Comparison of ENCODE assay signal across 23 cellular contexts in genomic region chr3:71080517-71081083, GRCh38.
DNase-seq lines count a peak whose midpoint lies in the region; ATAC-seq and TF ChIP-seq lines count a peak whose summit lies in the region.
"Had no signal": no experiment of that assay in that cellular context is flagged by ENCODE, and none has a peak within 500 bp of the region (broad histone marks: within the 10 kb centered on the region; RNA-seq: fewer than 3 reads in every experiment).

No MANE protein-coding gene starts in this region.

- H3K36me3 Mint-ChIP-seq in T-helper 2 cell treated with Interferon-gamma antibody and Interleukin-4, amounts not matched to agents 5 μg/mL and 100 μg/mL, for 36 hours (ENCODE audit: low read depth) = peaks cover 39% of the 10 kb centered on the region
- H3K36me3 Mint-ChIP-seq in activated naive CD8-positive, alpha-beta T cell = peaks cover 18% of the 10 kb centered on the region
- H3K36me3 Mint-ChIP-seq in natural killer cell = no peaks in the 10 kb centered on the region

- DNase-seq in T-helper 2 cell treated with Interferon-gamma antibody and Interleukin-4, amounts not matched to agents 5 μg/mL and 100 μg/mL, for 36 hours (ENCODE audit: low spot score) = no peak
- DNase-seq in T-helper 2 cell = no peak
- DNase-seq in Caki2 (ENCODE audit: low read depth) = peak; percentile 49
- DNase-seq in natural killer cell = no peak
- DNase-seq in NCI-H1436 treated with DMSO at 0.1 percent for 48 hours (lab: John Stamatoyannopoulos, UW) = no peak
- DNase-seq in OCI-M2 (lab: John Stamatoyannopoulos, UW; ENCODE audit: unreplicated experiment) = no peak
- DNase-seq: activated CD4-positive, alpha-beta T cell treated with anti-CD3 and anti-CD28 coated beads for 48 hours; C1 segment of cervical spinal cord; colonic mucosa; hippocampal formation; KG1; midbrain; NCI-H1092; NCI-H2081 treated with DMSO at 0.1 percent for 48 hours; NCI-H524 treated with DMSO at 0.1 percent for 48 hours; PC-9; SJCRH30; stomach; T1000; upper lobe of left lung had no signal

- H3K9me3 Mint-ChIP-seq in T-helper 2 cell treated with Interferon-gamma antibody and Interleukin-4, amounts not matched to agents 5 μg/mL and 100 μg/mL, for 36 hours = peaks cover 6% of the 10 kb centered on the region
- H3K9me3 Mint-ChIP-seq in activated naive CD8-positive, alpha-beta T cell (ENCODE audit: low read depth) = no peaks in the 10 kb centered on the region
- no peaks in the 10 kb centered on the region for H3K9me3 Mint-ChIP-seq in natural killer cell

- in situ Hi-C loops in Caki2 (cut with HindIII; ENCODE audit: low pct_unique_long_range_greater_than_20kb, low sequenced_read_pairs) = no loop called here

- peaks cover 66% of the 10 kb centered on the region for H3K4me1 Mint-ChIP-seq in T-helper 2 cell treated with Interferon-gamma antibody and Interleukin-4, amounts not matched to agents 5 μg/mL and 100 μg/mL, for 36 hours (ENCODE audit: low read depth)
- H3K4me1 Mint-ChIP-seq in activated naive CD8-positive, alpha-beta T cell (ENCODE audit: low read depth) = peaks cover 94% of the 10 kb centered on the region
- peaks cover 75 to 81% of the 10 kb centered on the region in 2 donors for H3K4me1 Mint-ChIP-seq in natural killer cell

- peak overlapping the region; percentile 8 for H3K27ac Mint-ChIP-seq in T-helper 2 cell treated with Interferon-gamma antibody and Interleukin-4, amounts not matched to agents 5 μg/mL and 100 μg/mL, for 36 hours
- peak overlapping the region; percentile 90 for H3K27ac Mint-ChIP-seq in activated naive CD8-positive, alpha-beta T cell
- peak overlapping the region; percentile 2 to 65 for H3K27ac Mint-ChIP-seq in natural killer cell

- intact Hi-C loops in natural killer cell (cut with micrococcal nuclease) = no loop called here

- H3K27me3 Mint-ChIP-seq in T-helper 2 cell treated with Interferon-gamma antibody and Interleukin-4, amounts not matched to agents 5 μg/mL and 100 μg/mL, for 36 hours (ENCODE audit: low read depth) = no peaks in the 10 kb centered on the region
- H3K27me3 Mint-ChIP-seq in activated naive CD8-positive, alpha-beta T cell = no peaks in the 10 kb centered on the region
- H3K27me3 Mint-ChIP-seq in natural killer cell (ENCODE audit: low read depth in 2 of 2) = no peaks in the 10 kb centered on the region

- TF ChIP-seq CTCF in natural killer cell (IDR thresholded peaks at IDR 0.05) = no peak

- peak overlapping the region; percentile 5 for H3K4me3 Mint-ChIP-seq in T-helper 2 cell treated with Interferon-gamma antibody and Interleukin-4, amounts not matched to agents 5 μg/mL and 100 μg/mL, for 36 hours
- H3K4me3 Mint-ChIP-seq in activated naive CD8-positive, alpha-beta T cell = peak overlapping the region; percentile 70
- H3K4me3 Mint-ChIP-seq in natural killer cell = no peak overlapping the region

- ATAC-seq in natural killer cell = no peak
- ATAC-seq in GM18867 (IDR thresholded peaks at IDR 0.05; ENCODE audit: unreplicated experiment) = no peak
- ATAC-seq: A549 had no signal

Comparison
In these comparisons a context has a peak if more than half of its experiments do, and no peak if none do; other contexts are left out.
1. H3K27ac Mint-ChIP-seq: peak in every context shown above with its lines; median percentile 90 in activated naive CD8-positive, alpha-beta T cell; 34 in natural killer cell; 8 in T-helper 2 cell treated with Interferon-gamma antibody and Interleukin-4, amounts not matched to agents 5 μg/mL and 100 μg/mL, for 36 hours.